In the genomic region with DNA sequence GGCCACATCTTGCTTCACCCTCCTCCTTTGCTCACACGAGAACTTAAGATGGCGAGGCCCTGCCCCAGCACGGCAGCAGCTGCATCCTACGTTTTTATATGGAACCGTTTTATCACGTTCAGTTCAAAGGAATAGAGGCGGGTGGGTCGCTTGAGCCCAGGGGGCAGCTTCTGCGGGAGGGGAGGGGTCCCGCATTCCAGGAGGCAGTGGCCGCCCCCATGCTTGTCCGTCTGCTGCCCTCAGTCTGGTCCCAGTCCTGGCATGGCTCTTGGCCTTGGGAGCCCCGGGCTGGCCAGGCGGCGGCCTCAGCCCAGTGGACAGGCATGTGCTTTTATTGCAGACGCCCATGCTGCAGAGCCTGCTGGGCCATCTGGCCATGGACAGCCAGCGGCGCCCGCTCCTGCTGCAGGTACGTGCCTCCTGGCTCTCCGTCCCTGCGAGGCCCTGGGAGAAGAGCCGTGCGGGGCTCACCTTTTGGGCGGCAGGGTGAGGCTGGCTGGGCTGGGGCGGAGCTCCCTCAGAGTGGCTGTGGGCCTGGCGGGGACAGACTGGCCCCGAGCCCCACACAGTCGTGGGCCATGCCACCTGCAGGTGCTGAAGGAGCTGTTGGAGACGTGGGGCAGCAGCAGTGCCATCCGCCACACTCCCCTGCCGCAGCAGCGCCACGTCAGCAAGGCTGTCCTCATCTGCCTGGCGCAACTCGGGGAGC, we compare ENCODE assay signal across 23 cellular contexts. TPM values are rescaled to one million over a fixed set of nuclear protein-coding genes. Genes with fewer than 3 reads are reported as not detected.
"Had no signal": no experiment of that assay in that cellular context is flagged by ENCODE, and none has a peak within 500 bp of the region (broad histone marks: within the 10 kb centered on the region; RNA-seq: fewer than 3 reads in every experiment).

No MANE protein-coding gene starts in this region.

- H3K27ac ChIP-seq: SJCRH30 had no signal

- DNase-seq: KBM-7, MV-4-11, NCI-H1048, NCI-H1105, NCI-H1417, NCI-H1436 treated with DMSO at 0.1 percent for 48 hours, NCI-H1694, NCI-H187 treated with DMSO at 0.1 percent for 48 hours, NCI-H2029 treated with DMSO at 0.1 percent for 48 hours, NCI-H2227 treated with DMSO at 0.1 percent for 48 hours, NCI-H524, NCI-H526 treated with DMSO at 0.1 percent for 48 hours, NCI-H774, RPMI8226, SHP77 treated with DMSO at 0.1 percent for 48 hours, SJCRH30 had no signal

- ATAC-seq: SK-N-SH treated with all-trans-retinoic acid at 6 μM for 48 hours had no signal

- H3K4me3 ChIP-seq: SJCRH30 had no signal

- FAIRE-seq: RCC 7860 had no signal

- H3K27me3 ChIP-seq: SJCRH30 had no signal

- H3K9me3 ChIP-seq: SJCRH30 had no signal

RNA-seq across cellular contexts. Expression of a gene that starts 11.2 kb away (rescaled TPM):
- total RNA-seq: HT1080, LHCN-M2, MCF 10A, SJCRH30 had no signal
- polyA plus RNA-seq: IgD-negative memory B cell had no signal

RNA-seq across cellular contexts. Expression of a gene that starts 33.6 kb away (rescaled TPM):
- total RNA-seq: LHCN-M2, MCF 10A, NCI-H460 had no signal
